Comparison of ENCODE assay signal across 9 cellular contexts in the genomic region with DNA sequence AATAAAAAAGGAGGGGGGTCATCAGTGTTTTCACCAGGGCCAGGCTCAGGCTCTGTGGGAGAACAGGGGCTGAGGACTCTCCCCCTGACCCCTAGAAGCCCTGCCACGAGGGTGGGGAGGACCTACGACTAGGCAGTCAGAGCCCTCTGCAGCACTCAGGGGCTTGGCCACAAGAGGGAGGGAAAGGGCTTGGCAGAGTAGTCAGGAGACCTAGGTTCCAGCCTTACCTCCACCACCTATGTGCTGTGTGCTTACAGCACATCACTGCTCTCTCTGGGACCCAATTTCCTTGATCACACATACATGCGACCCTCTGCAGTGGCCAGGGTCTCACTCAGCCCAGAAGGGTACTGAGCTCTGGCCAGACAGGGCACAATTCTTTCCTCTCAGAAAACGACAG. TPM values are rescaled to one million over a fixed set of nuclear protein-coding genes. Genes with fewer than 3 reads are reported as not detected.
A peak's percentile ranks its signal among the peaks of the same experiment; 100 is the strongest.
DNase-seq lines count a peak whose midpoint lies in the region; ATAC-seq, FAIRE-seq and TF ChIP-seq lines count a peak whose summit lies in the region.
"Had no signal": no experiment of that assay in that cellular context is flagged by ENCODE, and none has a peak within 500 bp of the region (broad histone marks: within the 10 kb centered on the region; RNA-seq: fewer than 3 reads in every experiment).

No MANE protein-coding gene starts in this region.

- H3K36me3 ChIP-seq in bronchial epithelial cell (ENCODE audit: control insufficient read depth, insufficient read depth, low read length): no peaks in the 10 kb centered on the region
- no peaks in the 10 kb centered on the region for H3K36me3 ChIP-seq in spleen

- no peak overlapping the region for H3K4me3 ChIP-seq in GM12865 (ENCODE audit: low read depth, low read length)
- H3K4me3 ChIP-seq in NB4 (ENCODE audit: low read depth, low read length): no peak overlapping the region
- no peak overlapping the region for H3K4me3 ChIP-seq in bronchial epithelial cell (ENCODE audit: low read depth, low read length)
- H3K4me3 ChIP-seq in spleen: no peak overlapping the region

- no peak for FAIRE-seq in bronchial epithelial cell (lab: Jason Lieb, UNC)

- H3K9me3 Mint-ChIP-seq in neural crest cell: no peaks in the 10 kb centered on the region

- no peak for ATAC-seq in GM18868 (IDR thresholded peaks at IDR 0.05; ENCODE audit: unreplicated experiment)

- H3K4me1 ChIP-seq in spleen: no peaks in the 10 kb centered on the region

- 51 to 79% (median 55%) methylated on average over 3 to 4 of the region's 4 CpGs for WGBS in spleen, 5 donors

- H3K9me3 ChIP-seq in spleen: no peaks in the 10 kb centered on the region

- H3K27ac ChIP-seq in spleen: no peak overlapping the region

- TF ChIP-seq CTCF in GM12865 (IDR thresholded peaks at IDR 0.05; ENCODE audit: insufficient read depth, low read depth, low read length, missing control alignments): peak; percentile 46
- TF ChIP-seq CTCF in NB4 (IDR thresholded peaks at IDR 0.05; ENCODE audit: low read depth, low read length): peak; percentile 36
- peak; percentile 33 for TF ChIP-seq CTCF in bronchial epithelial cell (IDR thresholded peaks at IDR 0.05; ENCODE audit: insufficient read depth, low read length, severe bottlenecking)
- TF ChIP-seq CTCF in neural crest cell (conservative IDR thresholded peaks at IDR 0.05): peak; percentile 52
- no peak for TF ChIP-seq CTCF in spleen (IDR thresholded peaks at IDR 0.05 in 8 of 11, conservative IDR thresholded peaks at IDR 0.05 in 3 of 11)

- DNase-seq in GM12865 (ENCODE audit: low read depth) (peak; percentile 50), NB4 (ENCODE audit: low read depth) (peak; percentile 51), bronchial epithelial cell (ENCODE audit: low read depth) (no peak), neural crest cell (ENCODE audit: low read depth, low spot score) (peak; percentile 49), OCI-M2 (lab: John Stamatoyannopoulos, UW; ENCODE audit: unreplicated experiment) (no peak), NCI-H510A (lab: John Stamatoyannopoulos, UW) (no peak), spleen (no peak)

- TF ChIP-seq POLR2A in NB4 (IDR thresholded peaks at IDR 0.05; ENCODE audit: extremely low read depth, insufficient read length) (no peak), spleen (IDR thresholded peaks at IDR 0.05) (no peak)

- intact Hi-C loops in spleen (cut with DNase I; ENCODE audit: low total_unique reads): no loop called here

- no peaks in the 10 kb centered on the region for H3K36me3 Mint-ChIP-seq in neural crest cell (ENCODE audit: low read depth)

- peak overlapping the region; percentile 99 for H3K27ac Mint-ChIP-seq in neural crest cell (ENCODE audit: unreplicated experiment)

- H3K27me3 Mint-ChIP-seq in neural crest cell (ENCODE audit: low read depth): peaks cover 26% of the 10 kb centered on the region

- peak overlapping the region; percentile 64 for H3K4me3 Mint-ChIP-seq in neural crest cell

- H3K27me3 ChIP-seq in bronchial epithelial cell (ENCODE audit: control insufficient read depth, insufficient read depth, low read length) (no peaks in the 10 kb centered on the region), spleen (replicated peaks in 1 of 7) (no peaks in the 10 kb centered on the region)

- peaks cover 63% of the 10 kb centered on the region for H3K4me1 Mint-ChIP-seq in neural crest cell

RNA-seq across cellular contexts. Expression of a gene that starts 16.3 kb away (rescaled TPM):
- total RNA-seq in bronchial epithelial cell (49.0 and 61.2 TPM in 2 replicates), neural crest cell (55.3 and 56.0 TPM in 2 replicates), spleen (10 to 100 TPM; 33.3 to 60.6 (median 40.5) TPM)
- 10 to 100 TPM; 41.2 to 52.3 (median 42.1) TPM for polyA plus RNA-seq in spleen

RNA-seq across cellular contexts. Expression of a gene that starts 24.5 kb away (rescaled TPM):
- total RNA-seq in bronchial epithelial cell: not detected in 2 replicates
- total RNA-seq in neural crest cell: 753 and 803 TPM in 2 replicates
- total RNA-seq in spleen: 100 to 1,000 TPM in 1 of 7 donors, 10 to 100 TPM in 6; 18.7 to 159 (median 30.8) TPM
- 10 to 100 TPM in 1 of 3 donors, 1 to 10 TPM in 2; 3.5 to 29.1 (median 6.3) TPM for polyA plus RNA-seq in spleen
- total RNA-seq: RPMI7951 had no signal

RNA-seq across cellular contexts. Expression of a gene that starts 51.3 kb away (rescaled TPM):
- total RNA-seq in bronchial epithelial cell: 11.1 and 26.5 TPM in 2 replicates
- total RNA-seq in neural crest cell: not detected in 2 replicates
- total RNA-seq in spleen: 10 to 100 TPM; 12.7 to 51.7 (median 18.1) TPM
- 10 to 100 TPM in 1 of 3 donors, 1 to 10 TPM in 2; 6.0 to 10.5 (median 7.2) TPM for polyA plus RNA-seq in spleen

Comparison
In these comparisons a context has a peak if more than half of its experiments do, and no peak if none do; other contexts are left out.
1. DNase-seq: peak in GM12865 (single experiment), NB4 (single experiment) and neural crest cell (single experiment); none in bronchial epithelial cell (single experiment), OCI-M2 (single experiment), NCI-H510A (single experiment) and spleen (single experiment).
2. CTCF ChIP-seq: peak in GM12865 (single experiment), NB4 (single experiment), bronchial epithelial cell (single experiment) and neural crest cell (single experiment); none in spleen (0 of 11).
3. RNA of a gene that starts 24.5 kb away (total RNA-seq): 753 to 803 TPM in neural crest cell and 18.7 to 159 TPM in spleen; not detected in bronchial epithelial cell; every median in the first group is over 10 times any median in the second.
4. RNA of a gene that starts 51.3 kb away (total RNA-seq): 12.7 to 51.7 TPM in spleen and 11.1 to 26.5 TPM in bronchial epithelial cell; not detected in neural crest cell; every median in the first group is over 10 times any median in the second.